4 cellular contexts compared by ENCODE assay signal in genomic region chr7:88244287-88244686, GRCh38.
"Had no signal": no experiment of that assay in that cellular context is flagged by ENCODE, and none has a peak within 500 bp of the region (broad histone marks: within the 10 kb centered on the region; RNA-seq: fewer than 3 reads in every experiment).

No MANE protein-coding gene starts in this region.

- DNase-seq: H9, HCEC 1CT, IMR-90 had no signal

- H3K4me3 ChIP-seq: GM23338 had no signal
